ENCODE assay signal across 30 cellular contexts in the genomic region with DNA sequence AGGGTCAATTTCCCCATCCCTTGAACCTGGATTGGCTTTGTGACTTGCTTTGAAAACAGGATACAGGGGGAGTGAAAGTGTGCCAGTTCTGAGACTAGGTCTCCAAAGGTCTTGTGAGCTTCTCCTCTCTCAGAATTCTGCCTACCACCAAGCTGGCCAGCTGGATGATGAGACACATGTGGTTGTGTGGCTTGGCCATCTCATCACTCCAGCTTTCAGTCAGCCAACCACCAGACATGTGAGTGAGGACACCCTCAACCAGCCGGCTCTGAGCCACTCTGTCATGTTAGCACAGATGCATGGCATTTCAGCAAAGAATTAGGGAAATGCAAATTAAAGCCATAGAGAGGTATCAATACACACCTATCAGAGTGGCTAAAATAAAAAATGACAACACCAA. TPM values are rescaled to one million over a fixed set of nuclear protein-coding genes. Genes with fewer than 3 reads are reported as not detected.
"Had no signal": no experiment of that assay in that cellular context is flagged by ENCODE, and none has a peak within 500 bp of the region (broad histone marks: within the 10 kb centered on the region; RNA-seq: fewer than 3 reads in every experiment).

No MANE protein-coding gene starts in this region.

- H3K36me3 ChIP-seq: adrenal gland, ascending aorta, brain microvascular endothelial cell, left lung, neural progenitor cell, spleen, thyroid gland had no signal

- ATAC-seq: activated CD4-positive, CD25-positive, alpha-beta regulatory T cell treated with anti-CD3 and anti-CD28 coated beads, Interleukin-2, amount 50 U/mL, for 24 hours; activated CD8-positive, alpha-beta T cell treated with anti-CD3 and anti-CD28 coated beads, Interleukin-2, amount 10 ng/mL, durations not matched to agents 7 days and 5 days; left lung; naive thymus-derived CD8-positive, alpha-beta T cell had no signal

- H3K4me1 Mint-ChIP-seq: activated naive CD4-positive, alpha-beta T cell treated with anti-CD3 and anti-CD28 coated beads, Interleukin-2, amount 50 U/mL, for 24 hours; immature natural killer cell; naive thymus-derived CD8-positive, alpha-beta T cell had no signal

- H3K4me3 ChIP-seq: adrenal gland, ascending aorta, hepatocyte, left lung, lung, neural progenitor cell, spleen, thyroid gland had no signal

- H3K27me3 ChIP-seq: adrenal gland, ascending aorta, brain microvascular endothelial cell, hepatocyte, left lung, neural progenitor cell, spleen, thyroid gland had no signal

- H3K4me2 ChIP-seq: hepatocyte, neural progenitor cell had no signal

- H3K27ac ChIP-seq: adrenal gland, ascending aorta, brain microvascular endothelial cell, hepatocyte, left lung, neural progenitor cell, spleen, thyroid gland had no signal

- H3K9ac ChIP-seq: neural progenitor cell had no signal

- H3K4me1 ChIP-seq: adrenal gland, ascending aorta, left lung, neural progenitor cell, spleen, thyroid gland had no signal

- H3K27ac Mint-ChIP-seq: activated CD8-positive, alpha-beta T cell treated with anti-CD3 and anti-CD28 coated beads, Interleukin-2, amount 10 ng/mL, durations not matched to agents 7 days and 5 days; activated naive CD4-positive, alpha-beta T cell treated with anti-CD3 and anti-CD28 coated beads, Interleukin-2, amount 50 U/mL, for 24 hours; dendritic cell treated with granulocyte-macrophage colony-stimulating factor and Interleukin-4, amounts not matched to agents 40 ng/mL and 50 ng/mL, for 4 days; immature natural killer cell; naive thymus-derived CD8-positive, alpha-beta T cell; neural progenitor cell; progenitor cell of endocrine pancreas; T-helper 1 cell treated with Interleukin-12 subunit alpha and Interleukin-12 subunit beta and Interleukin-4 antibody, amounts not matched to agents 30 μg/mL and 1 μg/mL, for 36 hours had no signal

- H3K9me3 Mint-ChIP-seq: activated naive CD4-positive, alpha-beta T cell treated with anti-CD3 and anti-CD28 coated beads, Interleukin-2, amount 50 U/mL, for 24 hours; dendritic cell treated with granulocyte-macrophage colony-stimulating factor and Interleukin-4, amounts not matched to agents 40 ng/mL and 50 ng/mL, for 4 days; immature natural killer cell; naive thymus-derived CD8-positive, alpha-beta T cell; neural progenitor cell; T-helper 1 cell treated with Interleukin-12 subunit alpha and Interleukin-12 subunit beta and Interleukin-4 antibody, amounts not matched to agents 30 μg/mL and 1 μg/mL, for 36 hours had no signal

- H3K79me2 ChIP-seq: hepatocyte had no signal

- DNase-seq: activated CD4-positive, alpha-beta T cell treated with anti-CD3 and anti-CD28 coated beads, Interleukin-2, amount 50 U/mL, for 1 hour; activated CD8-positive, alpha-beta T cell treated with anti-CD3 and anti-CD28 coated beads, Interleukin-2, amount 10 ng/mL, durations not matched to agents 7 days and 5 days; activated gamma-delta T cell treated with Interleukin-2 at 50 U/mL for 16 hours; activated T-cell treated with anti-CD3 and anti-CD28 coated beads, Interleukin-2, amount 50 U/mL, for 1 hour; adrenal gland; brain microvascular endothelial cell; caudate nucleus; effector CD8-positive, alpha-beta T cell; erythroblast; foreskin melanocyte; glutamatergic neuron; immature natural killer cell; kidney glomerular epithelial cell; left lung; naive thymus-derived CD8-positive, alpha-beta T cell; spleen; stimulated activated CD4-positive, alpha-beta T cell treated with anti-CD3 and anti-CD28 coated beads, Interleukin-4, amount 100 ng/mL, for 1 hour; stimulated activated naive CD4-positive, alpha-beta T cell treated with Interleukin-2 at 50 U/mL for 16 hours; substantia nigra; T1000; thyroid gland had no signal

- H3K4me3 Mint-ChIP-seq: activated CD8-positive, alpha-beta T cell treated with anti-CD3 and anti-CD28 coated beads, Interleukin-2, amount 10 ng/mL, durations not matched to agents 7 days and 5 days; activated naive CD4-positive, alpha-beta T cell treated with anti-CD3 and anti-CD28 coated beads, Interleukin-2, amount 50 U/mL, for 24 hours; dendritic cell treated with granulocyte-macrophage colony-stimulating factor and Interleukin-4, amounts not matched to agents 40 ng/mL and 50 ng/mL, for 4 days; immature natural killer cell; naive thymus-derived CD8-positive, alpha-beta T cell; neural progenitor cell; T-helper 1 cell treated with Interleukin-12 subunit alpha and Interleukin-12 subunit beta and Interleukin-4 antibody, amounts not matched to agents 30 μg/mL and 1 μg/mL, for 36 hours had no signal

- H2AFZ ChIP-seq: hepatocyte, neural progenitor cell had no signal

- H3K27me3 Mint-ChIP-seq: progenitor cell of endocrine pancreas had no signal

- H3K9me3 ChIP-seq: adrenal gland, ascending aorta, left lung, spleen, thyroid gland had no signal

- H3K36me3 Mint-ChIP-seq: activated naive CD4-positive, alpha-beta T cell treated with anti-CD3 and anti-CD28 coated beads, Interleukin-2, amount 50 U/mL, for 24 hours; immature natural killer cell; naive thymus-derived CD8-positive, alpha-beta T cell; neural progenitor cell had no signal

RNA-seq across cellular contexts. Expression of a gene that starts 29.5 kb away (rescaled TPM):
- total RNA-seq: naive thymus-derived CD8-positive, alpha-beta T cell had no signal
